Comparison of ENCODE assay signal across 18 cellular contexts in the genomic region with DNA sequence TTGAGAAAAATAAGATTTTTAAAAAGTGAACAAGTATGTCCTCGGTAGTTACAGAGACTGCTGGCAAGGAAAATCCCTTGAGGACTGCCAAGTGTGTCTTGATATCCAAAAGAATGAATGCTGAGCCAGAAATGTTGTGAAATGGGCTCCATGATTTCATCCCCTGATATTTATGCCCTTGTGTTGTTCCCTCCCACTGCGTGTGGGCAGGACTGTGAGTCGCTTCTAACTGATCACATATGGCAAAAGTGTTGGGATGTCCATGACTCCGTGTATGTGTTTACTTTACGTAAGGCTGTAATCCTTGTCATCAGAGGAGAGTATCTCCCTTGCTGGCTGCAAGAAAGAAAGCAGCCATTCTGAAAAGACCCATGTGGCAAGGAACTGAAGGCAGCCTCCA.
DNase-seq lines count a peak whose midpoint lies in the region; ATAC-seq and TF ChIP-seq lines count a peak whose summit lies in the region.
"Had no signal": no experiment of that assay in that cellular context is flagged by ENCODE, and none has a peak within 500 bp of the region (broad histone marks: within the 10 kb centered on the region; RNA-seq: fewer than 3 reads in every experiment).

No MANE protein-coding gene starts in this region.

- peaks cover 2% of the 10 kb centered on the region for H3K4me1 ChIP-seq in fibroblast of lung (ENCODE audit: control insufficient read depth, extremely low read depth, insufficient read depth, low read length)
- H3K4me1 ChIP-seq in ovary (ENCODE audit: insufficient read depth) = peaks cover 3% of the 10 kb centered on the region
- H3K4me1 ChIP-seq: HAP-1 had no signal

- H3K27me3 ChIP-seq in fibroblast of lung (ENCODE audit: control insufficient read depth, insufficient read depth, low read length) (no peaks in the 10 kb centered on the region), ovary (no peaks in the 10 kb centered on the region)

- no peak for ATAC-seq in HG02588 (IDR thresholded peaks at IDR 0.05; ENCODE audit: unreplicated experiment)
- ATAC-seq: activated CD4-positive, alpha-beta T cell treated with anti-CD3 and anti-CD28 coated beads for 36 hours; PC-3; stimulated activated naive CD8-positive, alpha-beta T cell treated with anti-CD3 and anti-CD28 coated beads, Interleukin-15, Interleukin-2, amounts not matched to agents 100 U/mL and 50 U/mL, for 24 hours; T-helper 17 cell had no signal

- H3K9me3 ChIP-seq in fibroblast of lung (ENCODE audit: control insufficient read depth, insufficient read depth, low read depth, low read length) (no peaks in the 10 kb centered on the region), ovary (no peaks in the 10 kb centered on the region)
- H3K9me3 ChIP-seq: HAP-1 had no signal

- peak overlapping the region; percentile 15 for H2AFZ ChIP-seq in fibroblast of lung (ENCODE audit: low read length)

- no peak for TF ChIP-seq CTCF in fibroblast of lung (conservative IDR thresholded peaks at IDR 0.05 in 1 of 2, IDR thresholded peaks at IDR 0.05 in 1 of 2; ENCODE audit: low read depth in 1 of 2, low read length in 2 of 2)
- TF ChIP-seq CTCF in ovary (IDR thresholded peaks at IDR 0.05) = no peak

- WGBS in ovary, 3 donors = 9 to 13% (median 13%) methylated on average over 5 of the region's 5 CpGs

- DNase-seq in EH (ENCODE audit: low read depth) (peak; percentile 90), fibroblast of lung (ENCODE audit: low read depth in 2 of 2) (peak; percentile 77 to 94), ovary (peak in 3 of 5 donors; percentile 18 to 35 (median 33)), NCI-H226 (no peak), cerebellum (ENCODE audit: low spot score) (no peak), ecto neural progenitor cell (ENCODE audit: low spot score) (no peak)
- DNase-seq: activated CD4-positive, alpha-beta T cell treated with anti-CD3 and anti-CD28 coated beads for 36 hours; activated naive CD8-positive, alpha-beta T cell treated with anti-CD3 and anti-CD28 coated beads, Interleukin-2, amount 10 ng/mL, durations not matched to agents 7 days and 5 days; CD4-positive, CD25-positive, alpha-beta regulatory T cell; dermis blood vessel endothelial cell; naive B cell; NCI-H446; PC-3; stimulated activated naive CD8-positive, alpha-beta T cell treated with anti-CD3 and anti-CD28 coated beads, Interleukin-15, Interleukin-2, amounts not matched to agents 100 U/mL and 50 U/mL, for 24 hours; T-helper 17 cell had no signal

- peak overlapping the region; percentile 30 for H3K4me2 ChIP-seq in fibroblast of lung (ENCODE audit: extremely low read depth, insufficient read depth, low read length)

- TF ChIP-seq EP300 in ovary (IDR thresholded peaks at IDR 0.05) = no peak

- H3K4me3 ChIP-seq in fibroblast of lung (replicated peaks in 1 of 4; ENCODE audit: control extremely low read depth in 1 of 4, insufficient read depth in 1 of 4, low read depth in 3 of 4, low read length in 4 of 4) (no peak overlapping the region), ovary (no peak overlapping the region)
- H3K4me3 ChIP-seq: HAP-1 had no signal

- H3K36me3 ChIP-seq in fibroblast of lung (ENCODE audit: control insufficient read depth, insufficient read depth, low read length) = no peaks in the 10 kb centered on the region
- H3K36me3 ChIP-seq in ovary = no peaks in the 10 kb centered on the region
- H3K36me3 ChIP-seq: HAP-1 had no signal

- no peaks in the 10 kb centered on the region for H4K20me1 ChIP-seq in fibroblast of lung (ENCODE audit: control insufficient read depth, extremely low read depth, insufficient read depth, low read length)

- H3K9ac ChIP-seq in fibroblast of lung (ENCODE audit: insufficient read depth, low read length) = no peak overlapping the region

- no peak for TF ChIP-seq POLR2A in ovary (IDR thresholded peaks at IDR 0.05)

- H3K27ac ChIP-seq in fibroblast of lung (ENCODE audit: insufficient read depth, low read length) = no peak overlapping the region
- peak overlapping the region in 1 of 2 donors; percentile 51 for H3K27ac ChIP-seq in ovary

- H3K79me2 ChIP-seq in fibroblast of lung (ENCODE audit: control insufficient read depth, insufficient read depth, low read length) = no peaks in the 10 kb centered on the region

- intact Hi-C loops in ovary (cut with DNase I) = no loop called here

TF ChIP-seq in PFSK-1, 5 proteins besides CTCF, POLR2A, EP300 and RAD21:
- TF ChIP-seq SIN3A (IDR thresholded peaks at IDR 0.05; ENCODE audit: borderline replicate concordance, insufficient read depth, low read length) = no peak
- no peak for TF ChIP-seq TAF1 (IDR thresholded peaks at IDR 0.05; ENCODE audit: borderline replicate concordance, insufficient read depth, low read length)
- peak; percentile 63 for TF ChIP-seq FOXP2 (optimal IDR thresholded peaks at IDR 0.05; ENCODE audit: borderline replicate concordance, extremely low read depth, extremely low read length, insufficient read depth)
TF ChIP-seq in PFSK-1: peak in this region for 1.

Comparison
In these comparisons a context has a peak if more than half of its experiments do, and no peak if none do; other contexts are left out.
1. DNase-seq: peak in EH (single experiment), fibroblast of lung (2 of 2) and ovary (3 of 5); none in NCI-H226 (single experiment), cerebellum (single experiment) and ecto neural progenitor cell (single experiment).